In the genomic region with DNA sequence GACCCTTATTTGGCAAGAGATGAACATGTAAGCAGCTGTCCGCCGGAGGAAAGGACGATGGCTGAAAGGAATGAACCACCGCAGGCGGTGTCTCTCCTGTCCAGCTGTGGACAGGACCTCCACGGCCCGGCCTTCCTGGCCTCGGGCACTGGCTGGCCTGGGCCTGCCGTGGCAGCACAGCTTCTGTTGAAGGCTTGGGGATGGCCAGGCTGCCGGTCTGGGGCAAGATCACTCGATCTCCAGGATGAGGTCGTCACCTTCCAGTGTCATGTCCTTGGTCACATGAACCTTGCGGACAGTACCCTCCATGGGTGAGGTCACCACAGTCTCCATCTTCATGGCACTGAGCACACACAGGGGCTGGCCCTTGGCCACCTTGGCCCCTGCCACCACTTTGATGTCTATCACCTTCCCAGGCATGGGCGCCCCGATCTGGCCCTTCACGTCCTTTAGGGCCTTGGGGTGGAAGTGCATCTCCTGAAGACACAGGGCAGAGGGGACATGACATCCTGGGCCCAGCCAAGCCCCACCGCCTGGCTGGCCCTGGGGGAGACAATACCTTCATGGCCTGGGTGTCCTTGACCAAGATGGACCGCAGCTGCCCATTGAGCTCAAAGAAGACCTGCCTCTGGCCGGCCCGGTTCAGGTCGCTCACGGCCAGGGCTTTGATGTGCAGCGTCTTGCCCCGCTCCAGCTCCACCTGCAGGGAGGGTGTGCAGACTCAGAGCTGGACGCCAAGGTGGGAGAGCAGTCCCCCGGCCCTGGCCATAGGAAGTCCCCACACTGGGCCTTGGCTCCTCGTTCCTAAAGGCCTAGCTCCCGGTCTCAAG, we compare ENCODE assay signal across 1 cellular context.
TF ChIP-seq lines count a peak whose summit lies in the region.

No MANE protein-coding gene starts in this region.

TF ChIP-seq in K562, 482 proteins besides CTCF, POLR2A, EP300 and RAD21:
- TF ChIP-seq ZNF699 (CRISPR knock-in tag; IDR thresholded peaks at IDR 0.05; ENCODE audit: insufficient replicate concordance) = no peak
- TF ChIP-seq PCBP1 (IDR thresholded peaks at IDR 0.05; ENCODE audit: low read depth, low read length, poor library complexity, severe bottlenecking) = peak; percentile 19
